In the genomic region with DNA sequence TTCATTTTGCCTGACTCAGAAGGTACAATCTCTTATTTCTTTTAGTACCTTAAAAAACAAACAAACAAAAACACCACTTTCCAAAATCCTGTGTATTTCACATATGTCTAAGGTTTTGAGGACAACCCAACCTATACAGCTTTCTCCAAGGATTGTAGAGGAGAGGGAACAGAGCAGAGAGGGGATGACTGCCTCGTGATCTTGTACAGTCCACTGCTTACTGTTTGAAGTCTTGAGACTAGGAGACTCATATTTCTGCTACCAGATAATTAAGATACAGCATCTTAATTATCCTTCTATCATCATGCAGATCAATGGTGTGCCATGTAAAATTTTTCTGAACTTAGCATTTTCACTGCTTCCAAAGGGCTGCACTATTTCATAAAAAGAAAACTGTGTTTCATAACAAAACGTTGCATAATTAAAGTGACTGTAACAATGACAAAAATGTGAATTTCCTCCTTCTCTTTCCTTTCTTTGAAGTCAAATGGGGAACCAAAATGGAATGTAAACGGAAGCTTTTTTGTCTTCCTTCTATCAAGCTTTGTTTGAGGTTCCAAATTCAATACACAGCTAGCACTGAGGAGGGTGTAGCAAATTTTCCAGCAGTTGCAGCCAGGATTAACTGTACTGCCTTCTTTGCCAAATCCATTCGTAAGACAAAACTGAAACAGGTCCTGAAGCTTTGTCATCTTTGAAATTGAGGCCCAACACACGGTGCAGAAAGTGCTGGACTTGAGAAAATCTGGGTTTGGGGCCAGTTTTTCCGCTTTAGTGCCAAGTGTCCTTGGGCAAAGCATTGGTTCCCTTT, we compare ENCODE assay signal across 10 cellular contexts. TPM values are rescaled to one million over a fixed set of nuclear protein-coding genes. Genes with fewer than 3 reads are reported as not detected.
A peak's percentile ranks its signal among the peaks of the same experiment; 100 is the strongest.
DNase-seq lines count a peak whose midpoint lies in the region; ATAC-seq and TF ChIP-seq lines count a peak whose summit lies in the region.
"Had no signal": no experiment of that assay in that cellular context is flagged by ENCODE, and none has a peak within 500 bp of the region (broad histone marks: within the 10 kb centered on the region; RNA-seq: fewer than 3 reads in every experiment).

No MANE protein-coding gene starts in this region.

- TF ChIP-seq CTCF in CD14-positive monocyte (IDR thresholded peaks at IDR 0.05) (no peak), ovary (IDR thresholded peaks at IDR 0.05) (no peak)

- 11 to 14% (median 14%) methylated on average over 6 of the region's 6 CpGs for WGBS in ovary, 3 donors

- H3K9me3 ChIP-seq in ovary, result no peaks in the 10 kb centered on the region

- no peak for TF ChIP-seq POLR2A in ovary (IDR thresholded peaks at IDR 0.05)

- no peaks in the 10 kb centered on the region for H3K27me3 Mint-ChIP-seq in CD14-positive monocyte (ENCODE audit: low read depth in 3 of 3)

- H3K36me3 ChIP-seq in ovary, result no peaks in the 10 kb centered on the region

- peak overlapping the region; percentile 96 to 100 (median 98) for H3K27ac Mint-ChIP-seq in CD14-positive monocyte

- peaks cover 0 to 2% (median 0%) of the 10 kb centered on the region in 7 donors for H3K9me3 Mint-ChIP-seq in CD14-positive monocyte

- no peak overlapping the region for H3K4me3 ChIP-seq in ovary
- H3K4me3 ChIP-seq: SK-N-MC had no signal

- intact Hi-C loops in CD14-positive monocyte (cut with micrococcal nuclease) (loop anchor here in 1 of 2 donors (10.0 kb wide), 1 partner anchor 53 kb away; no protein-coding TSS in a partner anchor), ovary (cut with DNase I) (loop anchor here in 1 of 4 donors (10.0 kb wide), 1 partner anchor 333 kb away; a partner anchor contains a TSS)

- peak overlapping the region in 1 of 2 donors; percentile 75 for H3K27ac ChIP-seq in ovary
- H3K27ac ChIP-seq: SK-N-MC had no signal

- ATAC-seq in HG02678 (IDR thresholded peaks at IDR 0.05; ENCODE audit: unreplicated experiment), result no peak

- no peaks in the 10 kb centered on the region for H3K27me3 ChIP-seq in ovary

- peaks cover 8% of the 10 kb centered on the region for H3K4me1 ChIP-seq in ovary (ENCODE audit: insufficient read depth)

- H3K4me1 Mint-ChIP-seq in CD14-positive monocyte, result peaks cover 88% of the 10 kb centered on the region

- TF ChIP-seq EP300 in ovary (IDR thresholded peaks at IDR 0.05), result no peak

- H3K4me3 Mint-ChIP-seq in CD14-positive monocyte, result peak overlapping the region in 1 of 2 donors; percentile 35

- peaks cover 10 to 12% of the 10 kb centered on the region in 2 donors for H3K36me3 Mint-ChIP-seq in CD14-positive monocyte

- DNase-seq in CD14-positive monocyte (ENCODE audit: low spot score) (no peak), SIG-M5 (lab: John Stamatoyannopoulos, UW) (peak; percentile 78), fibroblast of peridontal ligament (ENCODE audit: extremely low read depth) (peak; percentile 67), ovary (peak in 4 of 5 donors; percentile 46 to 71 (median 52)), NCI-H2171 treated with DMSO at 0.1 percent for 48 hours (lab: John Stamatoyannopoulos, UW) (no peak), NCI-H1694 (lab: John Stamatoyannopoulos, UW) (no peak)
- no peak for DNase-seq in stimulated activated CD4-positive, alpha-beta T cell treated with anti-CD3 and anti-CD28 coated beads, Interleukin-4, amount 100 ng/mL, for 1 hour
- DNase-seq: NCI-H1092 treated with DMSO at 0.1 percent for 48 hours had no signal

RNA-seq across cellular contexts. Expression of a gene that starts 34.8 kb away (rescaled TPM):
- polyA plus RNA-seq in CD14-positive monocyte, result 100 to 1,000 TPM in 1 of 2 donors, 10 to 100 TPM in 1; 64.4 to 100 TPM
- total RNA-seq in ovary, result 10 to 100 TPM in 5 of 7 donors, 1 to 10 TPM in 2; 8.2 to 22.6 (median 13.9) TPM
- polyA plus RNA-seq in ovary, result 10 to 100 TPM; 16.8 to 19.1 TPM

Comparison
In these comparisons a context has a peak if more than half of its experiments do, and no peak if none do; other contexts are left out.
1. DNase-seq: peak in SIG-M5 (single experiment), fibroblast of peridontal ligament (single experiment) and ovary (4 of 5); none in CD14-positive monocyte (single experiment), NCI-H2171 treated with DMSO at 0.1 percent for 48 hours (single experiment), stimulated activated CD4-positive, alpha-beta T cell treated with anti-CD3 and anti-CD28 coated beads, Interleukin-4, amount 100 ng/mL, for 1 hour (single experiment) and NCI-H1694 (single experiment).